In genomic region chr10:104577861-104578480, GRCh38 we compare ENCODE assay signal across 20 cellular contexts.
DNase-seq lines count a peak whose midpoint lies in the region; ATAC-seq and TF ChIP-seq lines count a peak whose summit lies in the region.
"Had no signal": no experiment of that assay in that cellular context is flagged by ENCODE, and none has a peak within 500 bp of the region (broad histone marks: within the 10 kb centered on the region; RNA-seq: fewer than 3 reads in every experiment).

No MANE protein-coding gene starts in this region.

- 65% methylated on average over 12 of the region's 12 CpGs for WGBS in smooth muscle cell (ENCODE audit: low lambda C conversion rate)
- 64 to 84% (median 66%) methylated on average over 11 to 12 of the region's 12 CpGs for WGBS in spleen, 5 donors

- H3F3A ChIP-seq in smooth muscle cell (ENCODE audit: low read depth), result no peaks in the 10 kb centered on the region

- no peak overlapping the region for H3K4me2 ChIP-seq in smooth muscle cell

- H3K79me2 ChIP-seq in smooth muscle cell (ENCODE audit: low read depth), result no peaks in the 10 kb centered on the region

- H3K4me1 ChIP-seq in cardiac muscle cell (ENCODE audit: low read depth) (no peaks in the 10 kb centered on the region), smooth muscle cell (ENCODE audit: low read depth) (no peaks in the 10 kb centered on the region), spleen (peaks cover 0 to 9% (median 3%) of the 10 kb centered on the region in 6 donors)
- H3K4me1 ChIP-seq: left lung had no signal

- no peak for ATAC-seq in Right ventricle myocardium inferior
- ATAC-seq: esophagus mucosa, left lung had no signal

- TF ChIP-seq POLR2A in erythroblast (IDR thresholded peaks at IDR 0.05; ENCODE audit: low read length), result no peak
- no peak for TF ChIP-seq POLR2A in spleen (IDR thresholded peaks at IDR 0.05)

- H3K4me3 ChIP-seq in cardiac muscle cell (no peak overlapping the region), smooth muscle cell (no peak overlapping the region), spleen (no peak overlapping the region)
- H3K4me3 ChIP-seq: left lung, suprapubic skin had no signal

- peak; percentile 1 for TF ChIP-seq CTCF in cardiac muscle cell (IDR thresholded peaks at IDR 0.05; ENCODE audit: low read depth, low read length)
- TF ChIP-seq CTCF in smooth muscle cell (IDR thresholded peaks at IDR 0.05; ENCODE audit: borderline replicate concordance, insufficient read depth, poor library complexity, severe bottlenecking), result no peak
- no peak for TF ChIP-seq CTCF in spleen (IDR thresholded peaks at IDR 0.05 in 8 of 11, conservative IDR thresholded peaks at IDR 0.05 in 3 of 11)

- H3K27me3 ChIP-seq in cardiac muscle cell, result no peaks in the 10 kb centered on the region
- H3K27me3 ChIP-seq in smooth muscle cell (ENCODE audit: low read depth), result no peaks in the 10 kb centered on the region
- peaks cover 0 to 43% (median 6%) of the 10 kb centered on the region in 7 donors for H3K27me3 ChIP-seq in spleen (replicated peaks in 1 of 7)

- no peaks in the 10 kb centered on the region for H4K20me1 ChIP-seq in smooth muscle cell (ENCODE audit: low read depth)

- no peaks in the 10 kb centered on the region for H3K36me3 ChIP-seq in cardiac muscle cell
- no peaks in the 10 kb centered on the region for H3K36me3 ChIP-seq in smooth muscle cell (ENCODE audit: low read depth)
- no peaks in the 10 kb centered on the region for H3K36me3 ChIP-seq in spleen
- H3K36me3 ChIP-seq: left lung, suprapubic skin had no signal

- peak overlapping the region; percentile 20 for H2AFZ ChIP-seq in smooth muscle cell (ENCODE audit: low read depth)

- intact Hi-C loops in Right ventricle myocardium inferior (cut with DNase I) (no loop called here), spleen (cut with DNase I; ENCODE audit: low total_unique reads) (no loop called here)

- H3K27ac ChIP-seq in cardiac muscle cell, result no peak overlapping the region
- peak overlapping the region; percentile 16 for H3K27ac ChIP-seq in smooth muscle cell (ENCODE audit: low read depth)
- no peak overlapping the region for H3K27ac ChIP-seq in spleen
- H3K27ac ChIP-seq: left lung, suprapubic skin had no signal

- peak in 1 of 2 donors; percentile 22 for DNase-seq in cardiac muscle cell (ENCODE audit: low read depth in 1 of 2, low spot score in 1 of 2)
- no peak for DNase-seq in Right ventricle myocardium inferior (ENCODE audit: missing footprints)
- DNase-seq in OCI-M1 (lab: John Stamatoyannopoulos, UW), result peak; percentile 57
- peak; percentile 21 to 67 for DNase-seq in erythroblast (lab: John Stamatoyannopoulos, UW)
- no peak for DNase-seq in smooth muscle cell (lab: John Stamatoyannopoulos, UW; ENCODE audit: unreplicated experiment)
- DNase-seq in spleen, result no peak
- DNase-seq in DMS 273 (lab: John Stamatoyannopoulos, UW; ENCODE audit: unreplicated experiment), result no peak
- no peak for DNase-seq in GF-D8 (lab: John Stamatoyannopoulos, UW)
- DNase-seq: activated CD4-positive, alpha-beta T cell treated with anti-CD3 and anti-CD28 coated beads for 1 hour; activated naive CD8-positive, alpha-beta T cell treated with anti-CD3 and anti-CD28 coated beads, Interleukin-2, amount 10 ng/mL, durations not matched to agents 7 days and 5 days; CD4-positive, CD25-positive, alpha-beta regulatory T cell; DMS153; left lung; NCI-H1105; NCI-H2081; NCI-H446 treated with DMSO at 0.1 percent for 48 hours; nucleus accumbens; stimulated activated CD4-positive, alpha-beta T cell treated with anti-CD3 and anti-CD28 coated beads, Interleukin-12 subunit alpha, Interleukin-12 subunit beta, amount 100 ng/mL, for 4 hours had no signal

- H3K9ac ChIP-seq in smooth muscle cell (ENCODE audit: low read depth), result no peak overlapping the region

- no peaks in the 10 kb centered on the region for H3K9me3 ChIP-seq in cardiac muscle cell (ENCODE audit: low read depth)
- H3K9me3 ChIP-seq in smooth muscle cell (replicated peaks; ENCODE audit: low read depth), result no peaks in the 10 kb centered on the region
- no peaks in the 10 kb centered on the region for H3K9me3 ChIP-seq in spleen
- H3K9me3 ChIP-seq: left lung, suprapubic skin had no signal

Comparison
In these comparisons a context has a peak if more than half of its experiments do, and no peak if none do; other contexts are left out.
1. DNase-seq: peak in OCI-M1 (single experiment) and erythroblast (2 of 2); none in Right ventricle myocardium inferior (single experiment), smooth muscle cell (single experiment), spleen (single experiment), DMS 273 (single experiment) and GF-D8 (single experiment).